ENCODE assay signal across 18 cellular contexts in the genomic region with DNA sequence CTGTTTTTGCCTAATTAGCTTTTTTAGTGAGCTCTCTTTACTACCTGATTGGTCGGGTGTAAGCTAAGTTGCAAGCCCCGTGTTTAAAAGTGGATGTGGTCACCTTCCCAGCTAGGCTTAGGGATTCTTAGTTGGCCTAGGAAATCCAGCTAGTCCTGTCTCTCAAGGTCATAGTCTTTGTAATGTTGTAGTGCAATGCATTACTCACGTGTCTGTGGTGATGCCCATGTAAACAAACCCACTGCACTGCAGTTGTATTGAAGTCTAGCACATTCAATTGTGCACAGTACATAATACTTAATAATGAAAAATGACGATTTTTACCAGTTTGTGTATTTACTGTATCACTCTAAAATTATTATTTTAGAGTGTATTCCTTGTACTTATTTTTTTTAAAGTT.
"Had no signal": no experiment of that assay in that cellular context is flagged by ENCODE, and none has a peak within 500 bp of the region (broad histone marks: within the 10 kb centered on the region; RNA-seq: fewer than 3 reads in every experiment).

No MANE protein-coding gene starts in this region.

- H3K27ac ChIP-seq: adrenal gland, esophagus muscularis mucosa, foreskin keratinocyte, suprapubic skin, upper lobe of left lung, VCaP had no signal

- H3K4me3 Mint-ChIP-seq: activated CD8-positive, alpha-beta T cell treated with anti-CD3 and anti-CD28 coated beads for 36 hours; brain; endodermal cell; immature natural killer cell; nephron progenitor cell had no signal

- H3K27me3 Mint-ChIP-seq: brain had no signal

- H3K9me3 ChIP-seq: adrenal gland, esophagus muscularis mucosa, suprapubic skin, upper lobe of left lung had no signal

- H3K9me3 Mint-ChIP-seq: activated CD8-positive, alpha-beta T cell treated with anti-CD3 and anti-CD28 coated beads for 36 hours; endodermal cell; nephron progenitor cell had no signal

- DNase-seq: activated CD8-positive, alpha-beta memory T cell treated with anti-CD3 and anti-CD28 coated beads, Interleukin-2, amount 50 U/mL, for 48 hours; activated CD8-positive, alpha-beta T cell treated with anti-CD3 and anti-CD28 coated beads for 36 hours; activated naive CD4-positive, alpha-beta T cell; adrenal gland; endodermal cell; foreskin keratinocyte; immature natural killer cell; left colon; nephron progenitor cell; stimulated activated CD4-positive, alpha-beta T cell treated with anti-CD3 and anti-CD28 coated beads, Interleukin-4, amount 100 ng/mL, for 1 hour; stimulated activated CD8-positive, alpha-beta memory T cell treated with anti-CD3 and anti-CD28 coated beads, Interleukin-4, amount 100 ng/mL, for 48 hours; stimulated activated naive CD8-positive, alpha-beta T cell treated with anti-CD3 and anti-CD28 coated beads, Interleukin-15, Interleukin-2, amounts not matched to agents 100 U/mL and 50 U/mL, for 24 hours; T-helper 9 cell; upper lobe of left lung had no signal

- H3K4me3 ChIP-seq: adrenal gland, esophagus muscularis mucosa, suprapubic skin, upper lobe of left lung had no signal

- H3K36me3 ChIP-seq: adrenal gland, esophagus muscularis mucosa, suprapubic skin, upper lobe of left lung had no signal

- H3K27me3 ChIP-seq: adrenal gland, esophagus muscularis mucosa, foreskin keratinocyte, suprapubic skin, upper lobe of left lung had no signal

- H3K36me3 Mint-ChIP-seq: brain, immature natural killer cell had no signal

- H3K27ac Mint-ChIP-seq: activated CD8-positive, alpha-beta T cell treated with anti-CD3 and anti-CD28 coated beads for 36 hours; brain; endodermal cell; immature natural killer cell; nephron progenitor cell had no signal

- H3K4me1 ChIP-seq: adrenal gland, esophagus muscularis mucosa, foreskin keratinocyte, upper lobe of left lung had no signal

- H3K4me1 Mint-ChIP-seq: brain, immature natural killer cell had no signal

- ATAC-seq: activated CD8-positive, alpha-beta T cell treated with anti-CD3 and anti-CD28 coated beads for 36 hours; foreskin keratinocyte; left colon; stimulated activated naive CD8-positive, alpha-beta T cell treated with anti-CD3 and anti-CD28 coated beads, Interleukin-15, Interleukin-2, amounts not matched to agents 100 U/mL and 50 U/mL, for 24 hours had no signal
